1 cellular context compared by ENCODE assay signal in genomic region chr2:217853961-217854360, GRCh38.
TF ChIP-seq lines count a peak whose summit lies in the region.

No MANE protein-coding gene starts in this region.

TF ChIP-seq in SK-N-SH, 30 proteins besides CTCF, POLR2A, EP300 and RAD21 (continued from another document):
- TF ChIP-seq MXI1 (IDR thresholded peaks at IDR 0.05; ENCODE audit: low read depth, low read length): no peak
- TF ChIP-seq JUND (IDR thresholded peaks at IDR 0.05): no peak
- TF ChIP-seq TEAD4 (IDR thresholded peaks at IDR 0.05; ENCODE audit: borderline replicate concordance, insufficient read depth): no peak
- no peak for TF ChIP-seq GABPA (IDR thresholded peaks at IDR 0.05; ENCODE audit: low read depth)
- TF ChIP-seq RFX5 (IDR thresholded peaks at IDR 0.05; ENCODE audit: low read length): no peak
